11 cellular contexts compared by ENCODE assay signal in the genomic region with DNA sequence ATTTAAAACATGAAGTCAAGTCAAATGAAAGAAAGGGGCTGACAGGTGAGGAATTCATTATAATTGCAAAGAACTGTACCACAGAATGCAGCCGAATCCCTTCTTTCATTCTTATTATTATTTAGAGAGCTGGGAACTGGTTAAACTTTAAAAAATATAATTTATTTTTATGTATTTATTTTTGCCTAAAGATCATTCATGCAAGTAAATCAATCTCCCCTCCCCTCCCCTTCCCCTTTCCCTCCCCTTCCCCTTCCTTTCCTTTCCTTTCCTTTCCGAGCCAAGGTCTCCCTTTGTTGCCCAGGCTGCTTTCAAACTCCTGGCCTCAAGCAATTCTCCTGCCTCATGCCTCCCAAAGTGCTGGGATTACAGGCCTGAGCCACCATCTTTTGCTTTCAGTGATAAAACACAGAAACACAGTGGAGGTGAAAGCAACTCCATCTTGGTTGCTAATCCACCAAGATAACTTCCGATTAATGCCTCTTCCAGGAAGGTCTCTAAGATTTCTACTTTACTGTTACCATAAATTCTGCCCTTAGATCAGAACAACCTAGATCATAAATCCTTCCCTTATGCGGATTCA. TPM values are rescaled to one million over a fixed set of nuclear protein-coding genes. Genes with fewer than 3 reads are reported as not detected.
DNase-seq lines count a peak whose midpoint lies in the region; ATAC-seq and TF ChIP-seq lines count a peak whose summit lies in the region.
"Had no signal": no experiment of that assay in that cellular context is flagged by ENCODE, and none has a peak within 500 bp of the region (broad histone marks: within the 10 kb centered on the region; RNA-seq: fewer than 3 reads in every experiment).

No MANE protein-coding gene starts in this region.

- H3K4me2 ChIP-seq in MM.1S (ENCODE audit: low read depth, low read length): peak overlapping the region; percentile 94

- H3K9me2 ChIP-seq in MM.1S (replicated peaks; ENCODE audit: insufficient read depth, low read length): no peaks in the 10 kb centered on the region

- peaks cover 0 to 5% of the 10 kb centered on the region in 2 donors for H3K36me3 Mint-ChIP-seq in CD14-positive monocyte
- no peaks in the 10 kb centered on the region for H3K36me3 Mint-ChIP-seq in neural crest cell (ENCODE audit: low read depth)

- H3K27me3 ChIP-seq in MM.1S (replicated peaks; ENCODE audit: insufficient read depth, low read length) (no peaks in the 10 kb centered on the region), dorsolateral prefrontal cortex (no peaks in the 10 kb centered on the region)

- peaks cover 24% of the 10 kb centered on the region for H3K4me1 ChIP-seq in MM.1S (ENCODE audit: low read length)

- no peak for ATAC-seq in HG02973 (IDR thresholded peaks at IDR 0.05; ENCODE audit: unreplicated experiment)
- ATAC-seq in GM18868 (IDR thresholded peaks at IDR 0.05; ENCODE audit: unreplicated experiment): no peak

- peaks cover 0 to 1% (median 0%) of the 10 kb centered on the region in 7 donors for H3K9me3 Mint-ChIP-seq in CD14-positive monocyte
- H3K9me3 Mint-ChIP-seq in neural crest cell: no peaks in the 10 kb centered on the region

- H3K4me1 Mint-ChIP-seq in CD14-positive monocyte (peaks cover 64% of the 10 kb centered on the region), neural crest cell (peaks cover 70% of the 10 kb centered on the region)

- H3K36me3 ChIP-seq in MM.1S (replicated peaks; ENCODE audit: insufficient read depth, low read length): no peaks in the 10 kb centered on the region

- H3K27ac ChIP-seq in MM.1S (ENCODE audit: low read length) (peak overlapping the region; percentile 100), dorsolateral prefrontal cortex (peak overlapping the region; percentile 97 to 100 (median 100))

- no peaks in the 10 kb centered on the region for H3K9me3 ChIP-seq in MM.1S (replicated peaks; ENCODE audit: insufficient read depth, low read length)

- H2AFZ ChIP-seq in MM.1S (ENCODE audit: low read length): no peak overlapping the region

- no peaks in the 10 kb centered on the region for H4K20me1 ChIP-seq in MM.1S (ENCODE audit: insufficient read depth, low read length)

- peak overlapping the region; percentile 98 for H3K9ac ChIP-seq in MM.1S (ENCODE audit: low read length)

- H3K79me2 ChIP-seq in MM.1S (ENCODE audit: low read length): peaks cover 6% of the 10 kb centered on the region

- peaks cover 66% of the 10 kb centered on the region for H3F3A ChIP-seq in MM.1S (ENCODE audit: insufficient read depth, low read length)

- DNase-seq in CD14-positive monocyte (ENCODE audit: low spot score): no peak
- no peak for DNase-seq in MM.1S
- DNase-seq in dorsolateral prefrontal cortex: no peak
- DNase-seq in neural crest cell (ENCODE audit: low read depth, low spot score): no peak
- DNase-seq in medulla oblongata (ENCODE audit: extremely low spot score): no peak
- no peak for DNase-seq in DMS53 (lab: John Stamatoyannopoulos, UW)
- DNase-seq: GF-D8, kidney, NCI-H226 had no signal

- H3K4me3 ChIP-seq in MM.1S (ENCODE audit: low read length) (peak overlapping the region; percentile 66), dorsolateral prefrontal cortex (peak overlapping the region in 2 of 59 donors; percentile 7 to 24)

- no peak for TF ChIP-seq CTCF in CD14-positive monocyte (IDR thresholded peaks at IDR 0.05)
- no peak for TF ChIP-seq CTCF in MM.1S (IDR thresholded peaks at IDR 0.05; ENCODE audit: low read length)
- no peak for TF ChIP-seq CTCF in dorsolateral prefrontal cortex (IDR thresholded peaks at IDR 0.05 in 54 of 56, conservative IDR thresholded peaks at IDR 0.05 in 2 of 56; ENCODE audit: low read depth in 1 of 56, partially characterized antibody in 56 of 56)
- TF ChIP-seq CTCF in neural crest cell (conservative IDR thresholded peaks at IDR 0.05): no peak

- H3K4me3 Mint-ChIP-seq in CD14-positive monocyte (peak overlapping the region; percentile 72 to 100), neural crest cell (peak overlapping the region; percentile 87)

- H3K27me3 Mint-ChIP-seq in CD14-positive monocyte (ENCODE audit: low read depth in 3 of 3) (peaks cover 0 to 2% (median 1%) of the 10 kb centered on the region in 3 donors), neural crest cell (ENCODE audit: low read depth) (peaks cover 18% of the 10 kb centered on the region)

- H3K27ac Mint-ChIP-seq in CD14-positive monocyte: peak overlapping the region; percentile 100
- H3K27ac Mint-ChIP-seq in neural crest cell (ENCODE audit: unreplicated experiment): no peak overlapping the region

- intact Hi-C loops in CD14-positive monocyte (cut with micrococcal nuclease) (no loop called here), dorsolateral prefrontal cortex (cut with DNase I) (no loop called here)

RNA-seq across cellular contexts. Expression of a gene that starts 6.0 kb away (rescaled TPM):
- polyA plus RNA-seq in CD14-positive monocyte: 1,000 to 10,000 TPM in 1 of 2 donors, 100 to 1,000 TPM in 1; 969 to 1,385 TPM
- total RNA-seq in dorsolateral prefrontal cortex (1,000 to 10,000 TPM in 109 of 120 experiments, 100 to 1,000 TPM in 11; 835 to 2,453 (median 1,204) TPM), neural crest cell (673 and 687 TPM in 2 replicates)

RNA-seq across cellular contexts. Expression of a gene that starts 56.8 kb away (rescaled TPM):
- polyA plus RNA-seq in CD14-positive monocyte: 10 to 100 TPM; 13.1 to 15.2 TPM
- total RNA-seq in dorsolateral prefrontal cortex (100 to 1,000 TPM in 1 of 120 experiments, 10 to 100 TPM in 119; 33.4 to 110 (median 54.7) TPM), neural crest cell (50.9 and 54.8 TPM in 2 replicates)
